ENCODE assay signal across 18 cellular contexts in the genomic region with DNA sequence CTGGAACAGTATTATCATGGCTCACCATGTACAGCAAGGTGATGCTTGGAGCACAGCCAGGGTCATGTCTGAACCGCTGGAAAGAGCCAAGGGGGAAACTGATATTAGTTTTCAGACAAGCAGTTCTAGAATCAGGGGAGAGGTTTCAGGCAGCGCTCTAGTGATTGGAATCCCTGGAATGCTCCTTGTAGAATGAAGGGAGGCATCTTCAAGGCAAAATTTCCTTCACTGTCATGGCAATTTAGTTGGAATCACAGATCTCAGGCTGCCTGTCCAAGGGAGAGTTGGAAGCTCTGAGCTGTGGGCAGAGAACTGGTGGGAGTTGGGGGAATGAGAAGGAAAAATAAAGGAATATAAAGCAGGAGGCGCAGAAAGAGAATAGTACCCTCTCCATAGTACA.
DNase-seq lines count a peak whose midpoint lies in the region; ATAC-seq and TF ChIP-seq lines count a peak whose summit lies in the region.
"Had no signal": no experiment of that assay in that cellular context is flagged by ENCODE, and none has a peak within 500 bp of the region (broad histone marks: within the 10 kb centered on the region; RNA-seq: fewer than 3 reads in every experiment).

No MANE protein-coding gene starts in this region.

- no peak overlapping the region for H3K4me3 ChIP-seq in HUES64 (ENCODE audit: low read length)
- no peak overlapping the region for H3K4me3 ChIP-seq in neural progenitor cell
- H3K4me3 ChIP-seq: sigmoid colon had no signal

- H3K36me3 Mint-ChIP-seq in Calu3 (ENCODE audit: insufficient read depth, unreplicated experiment), result no peaks in the 10 kb centered on the region
- no peaks in the 10 kb centered on the region for H3K36me3 Mint-ChIP-seq in endothelial cell (ENCODE audit: low read depth, unreplicated experiment)
- H3K36me3 Mint-ChIP-seq in neural progenitor cell, result no peaks in the 10 kb centered on the region
- H3K36me3 Mint-ChIP-seq in natural killer cell treated with Interleukin-12 subunit alpha and Interleukin-12 subunit beta and Interleukin-15 and Interleukin-18, amount 100 ng/mL, for 72 hours, result no peaks in the 10 kb centered on the region
- H3K36me3 Mint-ChIP-seq: CD8-positive, alpha-beta T cell had no signal

- no peaks in the 10 kb centered on the region for H3F3A ChIP-seq in neural progenitor cell (ENCODE audit: low read depth)

- peaks cover 46% of the 10 kb centered on the region for H3K4me1 Mint-ChIP-seq in Calu3 (ENCODE audit: low read depth, unreplicated experiment)
- peaks cover 19% of the 10 kb centered on the region for H3K4me1 Mint-ChIP-seq in endothelial cell (ENCODE audit: unreplicated experiment)
- H3K4me1 Mint-ChIP-seq in neural progenitor cell, result peaks cover 31% of the 10 kb centered on the region
- peaks cover 5 to 8% of the 10 kb centered on the region in 2 donors for H3K4me1 Mint-ChIP-seq in natural killer cell treated with Interleukin-12 subunit alpha and Interleukin-12 subunit beta and Interleukin-15 and Interleukin-18, amount 100 ng/mL, for 72 hours (ENCODE audit: low read depth in 2 of 2)
- H3K4me1 Mint-ChIP-seq: activated T-helper 17 cell treated with anti-CD3 and anti-CD28 coated beads, Interleukin-2, amount 50 U/mL, for 72 hours had no signal

- DNase-seq in Calu3, result no peak
- DNase-seq in endothelial cell (ENCODE audit: low spot score), result no peak
- DNase-seq in neural progenitor cell (ENCODE audit: low spot score), result no peak
- DNase-seq in NK-92 (lab: John Stamatoyannopoulos, UW; ENCODE audit: unreplicated experiment), result no peak
- DNase-seq in DMS53 (lab: John Stamatoyannopoulos, UW), result no peak
- DNase-seq in natural killer cell treated with Interleukin-12 subunit alpha and Interleukin-12 subunit beta and Interleukin-15 and Interleukin-18, amount 100 ng/mL, for 72 hours (ENCODE audit: low spot score), result no peak
- DNase-seq: activated CD4-positive, alpha-beta T cell treated with anti-CD3 and anti-CD28 coated beads for 36 hours; CD8-positive, alpha-beta T cell; DMS79 treated with DMSO at 0.1 percent for 48 hours; HFFc6; naive thymus-derived CD4-positive, alpha-beta T cell; NCI-H146; NCI-H2171; NCI-H524 treated with DMSO at 0.1 percent for 48 hours; sigmoid colon had no signal

- no TSS peak for BruUV-seq in Calu3 (replicated peaks; lab: Mats Ljungman, UMichigan)

- H3K9me3 ChIP-seq in HUES64 (ENCODE audit: insufficient read depth, low read depth, low read length) (peaks cover 5% of the 10 kb centered on the region), neural progenitor cell (ENCODE audit: low read depth) (no peaks in the 10 kb centered on the region)
- H3K9me3 ChIP-seq: sigmoid colon had no signal

- H2AFZ ChIP-seq in neural progenitor cell (replicated peaks), result no peak overlapping the region
- H2AFZ ChIP-seq: parathyroid adenoma had no signal

- no peaks in the 10 kb centered on the region for H3K79me2 ChIP-seq in neural progenitor cell (ENCODE audit: low read depth)
- H3K79me2 ChIP-seq: parathyroid adenoma had no signal

- intact Hi-C loops in Calu3 (cut with micrococcal nuclease; ENCODE audit: unreplicated experiment), result loop anchor here (10.0 kb wide), 1 partner anchor 111 kb away; no protein-coding TSS in a partner anchor

- H3K4me3 Mint-ChIP-seq in Calu3 (ENCODE audit: low read depth, unreplicated experiment) (no peak overlapping the region), endothelial cell (ENCODE audit: unreplicated experiment) (no peak overlapping the region), neural progenitor cell (no peak overlapping the region)
- H3K4me3 Mint-ChIP-seq in natural killer cell treated with Interleukin-12 subunit alpha and Interleukin-12 subunit beta and Interleukin-15 and Interleukin-18, amount 100 ng/mL, for 72 hours, result no peak overlapping the region
- H3K4me3 Mint-ChIP-seq: activated CD4-positive, alpha-beta T cell treated with anti-CD3 and anti-CD28 coated beads for 36 hours; activated T-helper 17 cell treated with anti-CD3 and anti-CD28 coated beads, Interleukin-2, amount 50 U/mL, for 72 hours; CD8-positive, alpha-beta T cell; HFFc6; naive thymus-derived CD4-positive, alpha-beta T cell had no signal

- H3K27ac Mint-ChIP-seq in Calu3 (ENCODE audit: unreplicated experiment) (peak overlapping the region; percentile 86), endothelial cell (ENCODE audit: unreplicated experiment) (peak overlapping the region; percentile 84), neural progenitor cell (peak overlapping the region; percentile 76)
- no peak overlapping the region for H3K27ac Mint-ChIP-seq in natural killer cell treated with Interleukin-12 subunit alpha and Interleukin-12 subunit beta and Interleukin-15 and Interleukin-18, amount 100 ng/mL, for 72 hours
- H3K27ac Mint-ChIP-seq: activated CD4-positive, alpha-beta T cell treated with anti-CD3 and anti-CD28 coated beads for 36 hours; activated T-helper 17 cell treated with anti-CD3 and anti-CD28 coated beads, Interleukin-2, amount 50 U/mL, for 72 hours; CD8-positive, alpha-beta T cell; naive thymus-derived CD4-positive, alpha-beta T cell had no signal

- CTCF ChIA-PET in Calu3 (lab: Charles Lee), result no interaction called here

- no peaks in the 10 kb centered on the region for H3K27me3 ChIP-seq in HUES64 (ENCODE audit: insufficient read depth, low read length)
- no peaks in the 10 kb centered on the region for H3K27me3 ChIP-seq in neural progenitor cell

- H4K20me1 ChIP-seq in neural progenitor cell (ENCODE audit: low read depth), result no peaks in the 10 kb centered on the region

- no peak for ATAC-seq in natural killer cell treated with Interleukin-12 subunit alpha and Interleukin-12 subunit beta and Interleukin-15 and Interleukin-18, amount 100 ng/mL, for 72 hours
- ATAC-seq: CD8-positive, alpha-beta T cell; naive thymus-derived CD4-positive, alpha-beta T cell had no signal

- H3K9ac ChIP-seq in HUES64 (ENCODE audit: low read depth, low read length) (peak overlapping the region; percentile 66), neural progenitor cell (no peak overlapping the region)
- H3K9ac ChIP-seq: parathyroid adenoma had no signal

- H3K36me3 ChIP-seq in HUES64 (ENCODE audit: insufficient read depth, low read length) (no peaks in the 10 kb centered on the region), neural progenitor cell (no peaks in the 10 kb centered on the region)
- H3K36me3 ChIP-seq: sigmoid colon had no signal

- H3K9me3 Mint-ChIP-seq in Calu3 (ENCODE audit: low read depth, unreplicated experiment) (peaks cover 8% of the 10 kb centered on the region), endothelial cell (ENCODE audit: unreplicated experiment) (no peaks in the 10 kb centered on the region), neural progenitor cell (peaks cover 7% of the 10 kb centered on the region)
- H3K9me3 Mint-ChIP-seq in natural killer cell treated with Interleukin-12 subunit alpha and Interleukin-12 subunit beta and Interleukin-15 and Interleukin-18, amount 100 ng/mL, for 72 hours, result peaks cover 8% of the 10 kb centered on the region

- peaks cover 16% of the 10 kb centered on the region for H3K27me3 Mint-ChIP-seq in Calu3 (ENCODE audit: unreplicated experiment)
- H3K27me3 Mint-ChIP-seq in endothelial cell (ENCODE audit: unreplicated experiment), result peaks cover 3% of the 10 kb centered on the region
- H3K27me3 Mint-ChIP-seq in neural progenitor cell (ENCODE audit: insufficient read depth, low read depth), result peaks cover 8% of the 10 kb centered on the region
- peaks cover 17 to 31% of the 10 kb centered on the region in 2 donors for H3K27me3 Mint-ChIP-seq in natural killer cell treated with Interleukin-12 subunit alpha and Interleukin-12 subunit beta and Interleukin-15 and Interleukin-18, amount 100 ng/mL, for 72 hours

- H3K4me1 ChIP-seq in HUES64 (ENCODE audit: insufficient read depth, low read length) (peaks cover 32% of the 10 kb centered on the region), neural progenitor cell (no peaks in the 10 kb centered on the region)
- H3K4me1 ChIP-seq: parathyroid adenoma, sigmoid colon had no signal

- no peak for TF ChIP-seq CTCF in Calu3 (IDR thresholded peaks at IDR 0.05; ENCODE audit: unreplicated experiment)
- TF ChIP-seq CTCF in endothelial cell (IDR thresholded peaks at IDR 0.05; ENCODE audit: unreplicated experiment), result no peak
- no peak for TF ChIP-seq CTCF in neural progenitor cell (IDR thresholded peaks at IDR 0.05)

- WGBS in HUES64, result 9% methylated on average over 2 of the region's 3 CpGs

- peak overlapping the region; percentile 96 for H3K27ac ChIP-seq in HUES64 (ENCODE audit: low read depth, low read length)
- no peak overlapping the region for H3K27ac ChIP-seq in neural progenitor cell
- H3K27ac ChIP-seq: parathyroid adenoma, sigmoid colon had no signal

- no peak overlapping the region for H3K4me2 ChIP-seq in neural progenitor cell

Comparison
In these comparisons a context has a peak if more than half of its experiments do, and no peak if none do; other contexts are left out.
1. H3K27ac Mint-ChIP-seq: peak in Calu3 (single experiment), endothelial cell (single experiment) and neural progenitor cell (single experiment); none in natural killer cell treated with Interleukin-12 subunit alpha and Interleukin-12 subunit beta and Interleukin-15 and Interleukin-18, amount 100 ng/mL, for 72 hours (0 of 2).